8 cellular contexts compared by ENCODE assay signal in genomic region chr1:94418664-94419655, GRCh38. TPM values are rescaled to one million over a fixed set of nuclear protein-coding genes. Genes with fewer than 3 reads are reported as not detected.
A peak's percentile ranks its signal among the peaks of the same experiment; 100 is the strongest.
DNase-seq lines count a peak whose midpoint lies in the region; ATAC-seq and TF ChIP-seq lines count a peak whose summit lies in the region.

No MANE protein-coding gene starts in this region.

- CTCF ChIA-PET in activated naive CD4-positive, alpha-beta T cell treated with anti-CD3 and anti-CD28 coated beads for 36 hours (lab: Charles Lee): no interaction called here

- DNase-seq in NCI-H146 (lab: John Stamatoyannopoulos, UW) (peak; percentile 48), NCI-H146 treated with DMSO at 0.1 percent for 48 hours (lab: John Stamatoyannopoulos, UW; ENCODE audit: unreplicated experiment) (no peak), M059J (ENCODE audit: low read depth) (peak; percentile 87), head of caudate nucleus (peak in 38 of 42 donors; percentile 11 to 75 (median 40)), osteocyte (ENCODE audit: extremely low spot score, unreplicated experiment) (peak; percentile 88)
- no peak for DNase-seq in activated naive CD4-positive, alpha-beta T cell treated with anti-CD3 and anti-CD28 coated beads for 36 hours
- DNase-seq in NK-92 treated with Interleukin-12 subunit alpha and Interleukin-12 subunit beta, amount 100 ng/mL, for 24 hours (lab: John Stamatoyannopoulos, UW): no peak

- no peak overlapping the region for H3K4me3 Mint-ChIP-seq in activated naive CD4-positive, alpha-beta T cell treated with anti-CD3 and anti-CD28 coated beads for 36 hours
- H3K4me3 Mint-ChIP-seq in osteocyte (ENCODE audit: unreplicated experiment): no peak overlapping the region

- no peak for TF ChIP-seq CTCF in osteocyte (IDR thresholded peaks at IDR 0.05)

- peak; percentile 26 for ATAC-seq in GM21737 (IDR thresholded peaks at IDR 0.05; ENCODE audit: unreplicated experiment)

- no peaks in the 10 kb centered on the region for H3K9me3 Mint-ChIP-seq in activated naive CD4-positive, alpha-beta T cell treated with anti-CD3 and anti-CD28 coated beads for 36 hours
- H3K9me3 Mint-ChIP-seq in osteocyte (ENCODE audit: unreplicated experiment): no peaks in the 10 kb centered on the region

- H3K27ac Mint-ChIP-seq in activated naive CD4-positive, alpha-beta T cell treated with anti-CD3 and anti-CD28 coated beads for 36 hours: peak overlapping the region; percentile 43
- peak overlapping the region; percentile 83 for H3K27ac Mint-ChIP-seq in osteocyte (ENCODE audit: unreplicated experiment)

- H3K36me3 Mint-ChIP-seq in activated naive CD4-positive, alpha-beta T cell treated with anti-CD3 and anti-CD28 coated beads for 36 hours (ENCODE audit: low read depth): peaks cover 3% of the 10 kb centered on the region
- no peaks in the 10 kb centered on the region for H3K36me3 Mint-ChIP-seq in osteocyte (ENCODE audit: unreplicated experiment)

- H3K4me1 Mint-ChIP-seq in activated naive CD4-positive, alpha-beta T cell treated with anti-CD3 and anti-CD28 coated beads for 36 hours (ENCODE audit: low read depth): peaks cover 43% of the 10 kb centered on the region
- peaks cover 37% of the 10 kb centered on the region for H3K4me1 Mint-ChIP-seq in osteocyte (ENCODE audit: unreplicated experiment)

- no peaks in the 10 kb centered on the region for H3K27me3 Mint-ChIP-seq in activated naive CD4-positive, alpha-beta T cell treated with anti-CD3 and anti-CD28 coated beads for 36 hours (ENCODE audit: low read depth)
- H3K27me3 Mint-ChIP-seq in osteocyte (ENCODE audit: unreplicated experiment): peaks cover 4% of the 10 kb centered on the region

- intact Hi-C loops in activated naive CD4-positive, alpha-beta T cell treated with anti-CD3 and anti-CD28 coated beads for 36 hours (cut with micrococcal nuclease): loop anchor here (1.0 to 10.0 kb wide), 11 partner anchors 22 to 1074 kb away; partner anchors contain the start of genes ALG14, ARHGAP29, DR1 and FNBP1L
- intact Hi-C loops in head of caudate nucleus (cut with DNase I): no loop called here

RNA-seq across cellular contexts. Expression of gene ABCD3, which starts 0.8 kb away (rescaled TPM):
- 42.8 and 73.5 TPM in 2 replicates for total RNA-seq in M059J (2014; rRNA removed; shearing (Covaris generic))
- 10 to 100 TPM; 29.2 to 30.8 TPM for total RNA-seq in activated naive CD4-positive, alpha-beta T cell treated with anti-CD3 and anti-CD28 coated beads for 36 hours
- 38.8 and 39.0 TPM in 2 replicates for total RNA-seq in osteocyte

Comparison
In these comparisons a context has a peak if more than half of its experiments do, and no peak if none do; other contexts are left out.
1. DNase-seq: peak in NCI-H146 (single experiment), M059J (single experiment), head of caudate nucleus (38 of 42) and osteocyte (single experiment); none in NCI-H146 treated with DMSO at 0.1 percent for 48 hours (single experiment), activated naive CD4-positive, alpha-beta T cell treated with anti-CD3 and anti-CD28 coated beads for 36 hours (single experiment) and NK-92 treated with Interleukin-12 subunit alpha and Interleukin-12 subunit beta, amount 100 ng/mL, for 24 hours (single experiment).